ENCODE assay signal across 1 cellular context in the genomic region with DNA sequence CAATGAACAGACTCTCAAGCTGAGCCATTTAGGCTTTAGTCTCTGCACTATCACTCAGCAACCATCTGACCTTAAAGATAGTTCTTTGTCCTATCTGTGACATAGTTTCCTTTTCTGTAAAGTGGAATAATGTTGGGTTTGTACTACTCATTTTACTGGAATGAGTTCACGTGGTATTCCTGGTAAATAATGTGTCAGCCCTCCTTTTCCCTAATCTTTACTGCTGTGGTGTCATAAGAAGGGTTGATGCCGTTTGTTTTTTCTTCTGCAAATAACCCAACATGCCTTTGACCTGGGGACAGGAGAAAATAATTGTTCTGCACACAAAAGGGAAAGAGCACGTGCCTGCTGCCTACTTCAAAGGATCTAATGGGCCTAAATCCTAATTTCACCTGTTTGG.
A peak's percentile ranks its signal among the peaks of the same experiment; 100 is the strongest.
TF ChIP-seq lines count a peak whose summit lies in the region.

No MANE protein-coding gene starts in this region.

TF ChIP-seq in HepG2, 621 proteins besides CTCF, POLR2A, EP300 and RAD21 (continued from another document):
- TF ChIP-seq SOX13 (IDR thresholded peaks at IDR 0.05) (no peak), SOX13 (CRISPR knock-in tag; conservative IDR thresholded peaks at IDR 0.05 in 1 of 2, IDR thresholded peaks at IDR 0.05 in 1 of 2) (peak in 1 of 2 experiments; percentile 32; a peak in 1 of 4 replicates), BHLHE40 (IDR thresholded peaks at IDR 0.05; ENCODE audit: low read length) (peak; percentile 68), ZNF615 (CRISPR knock-in tag; IDR thresholded peaks at IDR 0.05; ENCODE audit: borderline replicate concordance) (no peak)
